Comparison of ENCODE assay signal across 9 cellular contexts in the genomic region with DNA sequence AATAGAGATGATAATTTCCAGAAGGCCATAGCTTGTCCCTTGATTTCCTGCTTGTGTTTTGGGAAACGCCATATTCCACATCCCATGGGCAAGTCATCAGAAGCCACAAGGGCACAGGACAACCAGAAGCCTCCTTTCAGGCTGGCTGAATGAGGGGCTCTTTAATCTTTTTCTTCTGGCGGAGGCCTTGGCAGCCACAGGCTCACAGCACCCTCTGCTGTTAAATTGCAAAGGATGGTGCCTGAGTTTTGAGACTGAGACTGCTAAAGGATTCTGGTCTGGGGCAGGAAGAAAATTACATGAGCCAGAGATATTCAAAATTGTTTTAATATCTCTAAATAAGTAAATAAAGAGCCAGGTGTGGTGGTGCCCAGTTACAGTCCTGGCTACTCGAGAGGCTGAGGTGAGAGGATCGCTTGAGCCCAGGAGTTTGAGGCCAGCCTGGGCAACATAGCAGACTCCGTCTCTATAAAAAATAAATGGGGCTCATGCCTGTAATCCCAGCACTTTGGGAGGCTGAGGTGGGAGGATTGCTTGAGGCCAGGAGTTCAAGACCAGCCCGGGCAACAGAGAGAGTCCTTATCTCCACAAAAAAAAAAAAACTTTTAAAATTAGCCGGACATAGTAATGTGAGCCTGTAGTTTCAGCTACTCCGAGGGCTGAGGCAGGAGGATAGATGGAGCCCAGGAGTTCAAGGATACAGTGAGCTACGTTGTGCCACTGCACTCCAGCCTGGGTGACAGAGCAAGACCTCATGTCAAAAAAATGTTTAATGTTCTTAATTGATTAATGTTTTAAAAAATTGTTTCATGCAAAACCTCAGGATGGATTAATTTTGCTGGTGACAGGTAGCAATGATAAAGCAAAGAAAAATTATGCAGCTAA. TPM values are rescaled to one million over a fixed set of nuclear protein-coding genes. Genes with fewer than 3 reads are reported as not detected.
DNase-seq lines count a peak whose midpoint lies in the region; ATAC-seq and TF ChIP-seq lines count a peak whose summit lies in the region.
"Had no signal": no experiment of that assay in that cellular context is flagged by ENCODE, and none has a peak within 500 bp of the region (broad histone marks: within the 10 kb centered on the region; RNA-seq: fewer than 3 reads in every experiment).

No MANE protein-coding gene starts in this region.

- in situ Hi-C loops in GM13976 (cut with MboI; ENCODE audit: low sequenced_read_pairs, unreplicated experiment), result no loop called here

- no peaks in the 10 kb centered on the region for H3K4me1 ChIP-seq in osteoblast (ENCODE audit: insufficient read depth, low read length)

- H3K9me3 ChIP-seq in osteoblast (ENCODE audit: low read depth, low read length), result no peaks in the 10 kb centered on the region

- no peak overlapping the region for H3K4me3 ChIP-seq in AG10803 (ENCODE audit: low read length)
- no peak overlapping the region for H3K4me3 ChIP-seq in fibroblast of villous mesenchyme (ENCODE audit: low read depth, low read length)
- no peak overlapping the region for H3K4me3 ChIP-seq in osteoblast (ENCODE audit: insufficient read depth, low read length)

- H4K20me1 ChIP-seq in osteoblast (ENCODE audit: insufficient read depth, low read length), result no peaks in the 10 kb centered on the region

- no peaks in the 10 kb centered on the region for H3K36me3 ChIP-seq in osteoblast (ENCODE audit: insufficient read depth, low read length)

- H3K79me2 ChIP-seq in osteoblast (ENCODE audit: insufficient read depth, low read length), result no peaks in the 10 kb centered on the region

- peak; percentile 64 for DNase-seq in AG10803 (ENCODE audit: low read depth)
- peak; percentile 59 for DNase-seq in GM13976 (ENCODE audit: low spot score)
- DNase-seq in NCI-H226, result peak; percentile 37
- DNase-seq in activated CD4-positive, alpha-beta T cell treated with anti-CD3 and anti-CD28 coated beads, Interleukin-2, amount 50 U/mL, for 48 hours, result peak; percentile 6 to 17
- peak; percentile 61 for DNase-seq in fibroblast of villous mesenchyme (ENCODE audit: low read depth)
- DNase-seq in osteoblast (ENCODE audit: insufficient read length, low spot score, missing footprints), result peak; percentile 91

- peak overlapping the region; percentile 69 for H2AFZ ChIP-seq in osteoblast (ENCODE audit: low read length)

- H3K4me2 ChIP-seq in osteoblast (ENCODE audit: insufficient read depth, low read length), result peak overlapping the region; percentile 46

- H3K27me3 ChIP-seq in osteoblast (ENCODE audit: insufficient read depth, low read length), result peaks cover 8% of the 10 kb centered on the region

- no peak overlapping the region for H3K27ac ChIP-seq in osteoblast (ENCODE audit: low read depth, low read length)

- TF ChIP-seq CTCF in AG10803 (conservative IDR thresholded peaks at IDR 0.05; ENCODE audit: low read length) (peak; percentile 75), GM13976 (IDR thresholded peaks at IDR 0.05; ENCODE audit: borderline replicate concordance, control extremely low read depth, extremely low read depth, insufficient read depth, missing control alignments) (peak; percentile 43), fibroblast of villous mesenchyme (IDR thresholded peaks at IDR 0.05; ENCODE audit: insufficient read depth, low read depth, low read length) (peak; percentile 71), osteoblast (IDR thresholded peaks at IDR 0.05; ENCODE audit: extremely low read depth, low read depth, low read length) (peak; percentile 77)

- ATAC-seq in HG03520 (IDR thresholded peaks at IDR 0.05; ENCODE audit: unreplicated experiment) (no peak), HG03354 (IDR thresholded peaks at IDR 0.05; ENCODE audit: poor library complexity, severe bottlenecking, unreplicated experiment) (no peak)

RNA-seq across cellular contexts. Expression of gene AARSD1, which starts 26.3 kb away (rescaled TPM):
- total RNA-seq in fibroblast of villous mesenchyme (16.0 and 16.8 TPM in 2 replicates), osteoblast (14.1 and 16.2 TPM in 2 replicates)

RNA-seq across cellular contexts. Expression of gene G6PC1, which starts 37.4 kb away (rescaled TPM):
- not detected in 2 replicates for total RNA-seq in fibroblast of villous mesenchyme
- not detected in 2 replicates for total RNA-seq in osteoblast
- total RNA-seq: mesothelial cell of epicardium had no signal

RNA-seq across cellular contexts. Expression of gene PTGES3L, which starts 41.9 kb away (rescaled TPM):
- total RNA-seq in fibroblast of villous mesenchyme (1.3 TPM in 2 replicates), osteoblast (under 0.01 and 0.29 TPM in 2 replicates)

RNA-seq across cellular contexts. Expression of gene RUNDC1, which starts 42.4 kb away (rescaled TPM):
- total RNA-seq in fibroblast of villous mesenchyme (9.3 and 11.2 TPM in 2 replicates), osteoblast (8.8 and 10.1 TPM in 2 replicates)

Comparison
In these comparisons a context has a peak if more than half of its experiments do, and no peak if none do; other contexts are left out.
1. DNase-seq: peak in every context shown above with its lines; median percentile 91 in osteoblast; 64 in AG10803; 61 in fibroblast of villous mesenchyme; 59 in GM13976; 37 in NCI-H226; 12 in activated CD4-positive, alpha-beta T cell treated with anti-CD3 and anti-CD28 coated beads, Interleukin-2, amount 50 U/mL, for 48 hours.